ENCODE assay signal across 1 cellular context in the genomic region with DNA sequence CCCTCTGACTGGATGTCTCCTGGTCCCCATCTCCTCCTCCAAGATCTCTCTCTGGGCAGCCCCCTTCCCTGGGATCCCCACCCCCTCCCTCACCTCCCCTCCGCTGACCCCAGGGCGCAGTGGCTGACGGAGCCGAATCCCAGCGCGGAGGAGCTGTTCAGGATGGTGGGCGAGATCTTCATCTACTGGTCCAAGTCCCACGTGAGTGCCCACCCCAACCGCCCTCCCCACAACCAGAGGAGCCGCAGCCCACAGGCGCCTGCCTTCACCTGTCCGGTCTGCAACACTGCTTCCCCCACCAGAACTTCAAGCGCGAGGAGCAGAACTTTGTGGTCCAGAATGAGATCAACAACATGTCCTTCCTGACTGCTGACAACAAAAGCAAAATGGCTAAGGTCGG.
TF ChIP-seq lines count a peak whose summit lies in the region.

No MANE protein-coding gene starts in this region.

TF ChIP-seq in IMR-90, 13 proteins besides CTCF, POLR2A, EP300 and RAD21 (continued from another document):
- TF ChIP-seq SMC3 (IDR thresholded peaks at IDR 0.05; ENCODE audit: low read depth, low read length) (no peak), BHLHE40 (IDR thresholded peaks at IDR 0.05; ENCODE audit: low read depth, low read length) (no peak), FOS (IDR thresholded peaks at IDR 0.05; ENCODE audit: low read depth, low read length) (no peak)
